ENCODE assay signal across 19 cellular contexts in the genomic region with DNA sequence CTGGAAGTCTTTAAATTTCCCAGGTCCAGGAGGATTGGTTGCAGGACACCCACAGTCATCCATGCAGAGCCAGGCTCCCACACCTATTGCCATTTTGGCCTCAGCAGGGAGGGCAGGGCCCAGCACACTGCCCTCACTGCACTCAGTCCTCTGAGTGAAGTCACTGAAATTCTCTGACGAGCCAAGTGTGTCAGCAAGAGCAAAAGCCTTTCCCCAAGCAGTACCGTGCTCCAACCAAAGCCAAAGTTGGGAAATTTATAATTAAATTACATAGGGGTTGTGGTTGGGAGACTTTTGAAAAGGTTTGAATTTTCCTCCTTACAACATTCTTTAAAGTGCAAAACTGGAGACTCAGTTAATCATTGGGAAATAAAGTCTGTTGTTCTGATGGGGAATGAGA.
A peak's percentile ranks its signal among the peaks of the same experiment; 100 is the strongest.
DNase-seq lines count a peak whose midpoint lies in the region; ATAC-seq and TF ChIP-seq lines count a peak whose summit lies in the region.
"Had no signal": no experiment of that assay in that cellular context is flagged by ENCODE, and none has a peak within 500 bp of the region (broad histone marks: within the 10 kb centered on the region; RNA-seq: fewer than 3 reads in every experiment).

No MANE protein-coding gene starts in this region.

- H3F3A ChIP-seq in GM23248 (ENCODE audit: insufficient read depth) = peaks cover 56% of the 10 kb centered on the region

- peak; percentile 86 for DNase-seq in GM23248
- DNase-seq in astrocyte of the hippocampus (ENCODE audit: low read depth, low spot score) = peak; percentile 13
- peak in 1 of 2 donors; percentile 14 for DNase-seq in heart right ventricle
- no peak for DNase-seq in sciatic nerve (ENCODE audit: low spot score)
- DNase-seq in hippocampal formation (lab: John Stamatoyannopoulos, UW) = no peak
- no peak for DNase-seq in left colon
- no peak for DNase-seq in HCEC 1CT
- DNase-seq in foreskin melanocyte = no peak
- DNase-seq: activated naive CD4-positive, alpha-beta T cell treated with Interleukin-2 at 50 U/mL for 16 hours; C1 segment of cervical spinal cord; DMS79 treated with DMSO at 0.1 percent for 48 hours; erythroblast; NCI-H1048; NCI-H2227 treated with DMSO at 0.1 percent for 48 hours; psoas muscle; stimulated activated CD4-positive, alpha-beta T cell treated with anti-CD3 and anti-CD28 coated beads, Interleukin-1b, Interleukin-23, amount 100 ng/mL, for 48 hours; stimulated activated CD8-positive, alpha-beta memory T cell treated with anti-CD3 and anti-CD28 coated beads, Interleukin-4, amount 100 ng/mL, for 48 hours; upper lobe of left lung; WERI-Rb-1 had no signal

- H2AFZ ChIP-seq in GM23248 = peak overlapping the region; percentile 34; the same call in 1 of the 2 replicates

- peaks cover 50% of the 10 kb centered on the region for H3K79me2 ChIP-seq in GM23248 (ENCODE audit: insufficient read depth)

- peak overlapping the region; percentile 81 for H3K4me2 ChIP-seq in GM23248 (ENCODE audit: unreplicated experiment)

- H3K4me1 ChIP-seq in GM23248 (ENCODE audit: insufficient read depth) = peaks cover 59% of the 10 kb centered on the region
- peaks cover 0 to 26% (median 10%) of the 10 kb centered on the region in 9 donors for H3K4me1 ChIP-seq in heart right ventricle
- H3K4me1 ChIP-seq: upper lobe of left lung had no signal

- peak overlapping the region; percentile 95 for H3K27ac ChIP-seq in GM23248
- peak overlapping the region in 2 of 10 donors; percentile 14 to 46 for H3K27ac ChIP-seq in heart right ventricle
- H3K27ac ChIP-seq: psoas muscle, upper lobe of left lung, WERI-Rb-1 had no signal

- H3K4me3 ChIP-seq in GM23248 (peak overlapping the region; percentile 67), heart right ventricle (no peak overlapping the region)
- H3K4me3 ChIP-seq: psoas muscle, upper lobe of left lung had no signal

- no peaks in the 10 kb centered on the region for H3K36me3 ChIP-seq in GM23248 (ENCODE audit: low read depth)
- H3K36me3 ChIP-seq in heart right ventricle = peaks cover 0 to 14% (median 0%) of the 10 kb centered on the region in 9 donors
- H3K36me3 ChIP-seq: WERI-Rb-1 had no signal

- 0 to 9% methylated on average over 2 of the region's 2 CpGs for WGBS in GM23248 (ENCODE audit: low coverage in 1 of 2, low lambda C conversion rate in 2 of 2, missing lambda C conversion rate in 2 of 2), 2 experiments
- 65 to 72% methylated on average over 2 of the region's 2 CpGs for WGBS in heart right ventricle, 2 donors

- intact Hi-C loops in heart right ventricle (cut with DNase I) (loop anchor here in 1 of 10 donors (10.0 kb wide), 1 partner anchor 51 kb away; no protein-coding TSS in a partner anchor), sciatic nerve (cut with DNase I) (no loop called here), left colon (cut with DNase I, micrococcal nuclease) (no loop called here)

- no peaks in the 10 kb centered on the region for H3K9me3 ChIP-seq in GM23248 (ENCODE audit: low read depth)
- H3K9me3 ChIP-seq in heart right ventricle = no peaks in the 10 kb centered on the region
- H3K9me3 ChIP-seq: psoas muscle, upper lobe of left lung had no signal

- in situ Hi-C loops in GM23248 (cut with MboI) = no loop called here

- H4K20me1 ChIP-seq in GM23248 (ENCODE audit: insufficient read depth) = no peaks in the 10 kb centered on the region

- no peaks in the 10 kb centered on the region for H3K27me3 ChIP-seq in GM23248 (replicated peaks; ENCODE audit: insufficient read depth)
- no peaks in the 10 kb centered on the region for H3K27me3 ChIP-seq in heart right ventricle
- H3K27me3 ChIP-seq: upper lobe of left lung had no signal

- TF ChIP-seq CTCF in heart right ventricle (IDR thresholded peaks at IDR 0.05) = no peak

- peak overlapping the region; percentile 85 for H3K9ac ChIP-seq in GM23248

- no peaks in the 10 kb centered on the region for H3K9me2 ChIP-seq in GM23248 (ENCODE audit: insufficient read depth)

- ATAC-seq in heart right ventricle (peak in 7 of 8 donors; percentile 69 to 90 (median 76)), sciatic nerve (peak; percentile 84), left colon (no peak)

Comparison
In these comparisons a context has a peak if more than half of its experiments do, and no peak if none do; other contexts are left out.
1. DNase-seq: peak in GM23248 (single experiment) and astrocyte of the hippocampus (single experiment); none in sciatic nerve (single experiment), hippocampal formation (0 of 2), left colon (0 of 2), HCEC 1CT (single experiment) and foreskin melanocyte (single experiment).